In genomic region chr5:95959964-95960801, GRCh38 we compare ENCODE assay signal across 1 cellular context.
TF ChIP-seq lines count a peak whose summit lies in the region.

No MANE protein-coding gene starts in this region.

TF ChIP-seq in HepG2, 621 proteins besides CTCF, POLR2A, EP300 and RAD21 (continued from another document):
- TF ChIP-seq NFKB2 (CRISPR knock-in tag; IDR thresholded peaks at IDR 0.05; ENCODE audit: borderline replicate concordance) = no peak
